Comparison of ENCODE assay signal across 10 cellular contexts in the genomic region with DNA sequence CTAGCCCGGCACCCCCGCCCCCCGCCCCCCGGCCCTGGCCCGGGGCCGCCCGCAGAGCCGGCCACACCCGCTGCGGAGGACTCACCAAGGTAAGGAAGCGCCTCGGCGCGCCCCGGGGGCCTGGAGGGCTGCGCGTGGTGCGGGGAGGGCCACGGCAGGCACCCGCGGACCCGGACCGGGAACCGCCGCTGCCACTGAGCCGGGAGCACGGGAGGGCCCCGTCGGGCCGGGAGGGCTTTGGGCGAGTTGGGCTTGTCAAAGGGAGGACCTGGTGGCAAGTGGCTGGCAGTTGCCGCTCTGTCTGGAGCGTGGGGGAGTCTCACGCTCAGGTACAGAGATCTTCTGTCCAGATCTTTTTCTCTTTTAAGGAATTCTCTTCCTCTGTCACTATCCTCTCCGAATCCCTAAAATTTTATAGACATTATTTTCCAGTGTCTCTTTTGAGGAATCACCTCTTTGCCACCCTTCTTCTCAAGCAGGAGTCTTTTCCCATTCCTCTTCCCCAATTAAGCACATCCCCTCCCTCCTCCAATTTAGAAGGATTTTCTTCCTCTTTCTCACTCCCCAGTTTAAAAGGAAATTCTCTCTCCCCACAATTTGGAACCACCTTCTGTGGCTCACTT. TPM values are rescaled to one million over a fixed set of nuclear protein-coding genes. Genes with fewer than 3 reads are reported as not detected.
DNase-seq lines count a peak whose midpoint lies in the region; ATAC-seq, FAIRE-seq and TF ChIP-seq lines count a peak whose summit lies in the region.
"Had no signal": no experiment of that assay in that cellular context is flagged by ENCODE, and none has a peak within 500 bp of the region (broad histone marks: within the 10 kb centered on the region; RNA-seq: fewer than 3 reads in every experiment).

No MANE protein-coding gene starts in this region.

- peaks cover 10% of the 10 kb centered on the region for H3K4me1 Mint-ChIP-seq in astrocyte (ENCODE audit: low read depth, unreplicated experiment)
- peaks cover 31 to 35% of the 10 kb centered on the region in 2 donors for H3K4me1 Mint-ChIP-seq in natural killer cell treated with Interleukin-12 subunit alpha and Interleukin-12 subunit beta and Interleukin-15 and Interleukin-18, amount 100 ng/mL, for 72 hours (ENCODE audit: low read depth in 2 of 2)

- H3K4me1 ChIP-seq in HCT116 (ENCODE audit: control insufficient read depth in 1 of 2, insufficient read depth in 2 of 2, low read length in 2 of 2) (peaks cover 0 to 3% of the 10 kb centered on the region in 2 experiments; a peak in 1 of 4 replicates), astrocyte (ENCODE audit: insufficient read depth, low read length) (peaks cover 2% of the 10 kb centered on the region)

- peaks cover 9% of the 10 kb centered on the region for H3K9me3 Mint-ChIP-seq in astrocyte (ENCODE audit: unreplicated experiment)
- no peaks in the 10 kb centered on the region for H3K9me3 Mint-ChIP-seq in natural killer cell treated with Interleukin-12 subunit alpha and Interleukin-12 subunit beta and Interleukin-15 and Interleukin-18, amount 100 ng/mL, for 72 hours

- CTCF ChIA-PET in HCT116 (lab: Charles Lee), result no interaction called here

- H3K27ac Mint-ChIP-seq in astrocyte (ENCODE audit: unreplicated experiment), result peak overlapping the region; percentile 18
- H3K27ac Mint-ChIP-seq in natural killer cell treated with Interleukin-12 subunit alpha and Interleukin-12 subunit beta and Interleukin-15 and Interleukin-18, amount 100 ng/mL, for 72 hours, result no peak overlapping the region

- H3K9ac ChIP-seq in HCT116 (ENCODE audit: low read length) (no peak overlapping the region), astrocyte (ENCODE audit: low read length) (no peak overlapping the region)

- H3K36me3 ChIP-seq in HCT116 (ENCODE audit: control insufficient read depth in 1 of 2, insufficient read depth in 2 of 2, low read length in 2 of 2), result no peaks in the 10 kb centered on the region
- no peaks in the 10 kb centered on the region for H3K36me3 ChIP-seq in astrocyte (ENCODE audit: insufficient read depth, low read length)

- H3K9me2 ChIP-seq in HCT116 (ENCODE audit: insufficient read depth), result no peaks in the 10 kb centered on the region

- no TSS peak for BruUV-seq in HCT116 (replicated peaks; lab: Mats Ljungman, UMichigan)

- ATAC-seq in HCT116, result peak; percentile 58
- no peak for ATAC-seq in natural killer cell treated with Interleukin-12 subunit alpha and Interleukin-12 subunit beta and Interleukin-15 and Interleukin-18, amount 100 ng/mL, for 72 hours
- no peak for ATAC-seq in HG03196 (IDR thresholded peaks at IDR 0.05; ENCODE audit: unreplicated experiment)
- no peak for ATAC-seq in HG03135 (IDR thresholded peaks at IDR 0.05; ENCODE audit: unreplicated experiment)
- ATAC-seq in GM21447 (IDR thresholded peaks at IDR 0.05; ENCODE audit: unreplicated experiment), result no peak

- no peak for TF ChIP-seq CTCF in HCT116 (IDR thresholded peaks at IDR 0.05 in 2 of 3, conservative IDR thresholded peaks at IDR 0.05 in 1 of 3; ENCODE audit: borderline replicate concordance in 1 of 3, insufficient read depth in 1 of 3, low read depth in 2 of 3, low read length in 2 of 3)
- no peak for TF ChIP-seq CTCF in astrocyte (IDR thresholded peaks at IDR 0.05; ENCODE audit: insufficient read depth, low read depth, low read length)

- peak overlapping the region; percentile 79 for H3K4me3 Mint-ChIP-seq in astrocyte (ENCODE audit: unreplicated experiment)
- H3K4me3 Mint-ChIP-seq in natural killer cell treated with Interleukin-12 subunit alpha and Interleukin-12 subunit beta and Interleukin-15 and Interleukin-18, amount 100 ng/mL, for 72 hours, result peak overlapping the region; percentile 75

- no peak for FAIRE-seq in astrocyte (lab: Jason Lieb, UNC)

- no peak for TF ChIP-seq POLR2A in HCT116 (IDR thresholded peaks at IDR 0.05; ENCODE audit: borderline replicate concordance, extremely low read depth, insufficient read depth, insufficient read length)

- H3K27me3 ChIP-seq in HCT116 (ENCODE audit: insufficient read depth, low read length) (peaks cover 63% of the 10 kb centered on the region), astrocyte (ENCODE audit: insufficient read depth, low read length) (peaks cover 90% of the 10 kb centered on the region)

- H3K27ac ChIP-seq in HCT116 (ENCODE audit: low read depth, low read length), result no peak overlapping the region
- H3K27ac ChIP-seq in astrocyte (ENCODE audit: low read depth, low read length), result no peak overlapping the region

- POLR2A ChIA-PET in HCT116 (lab: Charles Lee), result no interaction called here

- H2AFZ ChIP-seq in HCT116 (ENCODE audit: low read depth, low read length, poor library complexity, severe bottlenecking) (no peak overlapping the region), astrocyte (ENCODE audit: low read depth, low read length) (no peak overlapping the region)

- H3K36me3 Mint-ChIP-seq in astrocyte (ENCODE audit: low read depth, unreplicated experiment), result peaks cover 6% of the 10 kb centered on the region
- H3K36me3 Mint-ChIP-seq in natural killer cell treated with Interleukin-12 subunit alpha and Interleukin-12 subunit beta and Interleukin-15 and Interleukin-18, amount 100 ng/mL, for 72 hours, result peaks cover 12% of the 10 kb centered on the region

- H3K79me2 ChIP-seq in HCT116 (ENCODE audit: insufficient read depth, low read length) (no peaks in the 10 kb centered on the region), astrocyte (ENCODE audit: insufficient read depth, low read length) (no peaks in the 10 kb centered on the region)

- H3K4me3 ChIP-seq in HCT116 (replicated peaks in 1 of 2; ENCODE audit: low read depth in 1 of 2, low read length in 2 of 2) (peak overlapping the region in 1 of 2 experiments; percentile 24; a peak in 1 of 4 replicates), astrocyte (ENCODE audit: insufficient read depth, low read depth, low read length) (no peak overlapping the region)

- H4K20me1 ChIP-seq in HCT116 (ENCODE audit: insufficient read depth) (no peaks in the 10 kb centered on the region), astrocyte (ENCODE audit: insufficient read depth, low read length) (peaks cover 25% of the 10 kb centered on the region)

- DNase-seq in NCI-H1092 treated with DMSO at 0.1 percent for 48 hours (lab: John Stamatoyannopoulos, UW), result peak; percentile 55
- no peak for DNase-seq in NCI-H1092 (lab: John Stamatoyannopoulos, UW)
- DNase-seq in HCT116 (ENCODE audit: low read depth, low spot score), result no peak
- no peak for DNase-seq in astrocyte (ENCODE audit: low read depth)
- DNase-seq in natural killer cell treated with Interleukin-12 subunit alpha and Interleukin-12 subunit beta and Interleukin-15 and Interleukin-18, amount 100 ng/mL, for 72 hours (ENCODE audit: low spot score), result no peak
- DNase-seq: NCI-H1105 treated with DMSO at 0.1 percent for 48 hours had no signal

- H3K4me2 ChIP-seq in HCT116 (ENCODE audit: low read length) (peak overlapping the region; percentile 58), astrocyte (ENCODE audit: low read length) (no peak overlapping the region)

- intact Hi-C loops in HCT116 (cut with micrococcal nuclease), result no loop called here

- H3K9me3 ChIP-seq in HCT116 (ENCODE audit: control insufficient read depth in 1 of 2, insufficient read depth in 1 of 2, low read depth in 1 of 2, low read length in 2 of 2) (no peaks in the 10 kb centered on the region), astrocyte (ENCODE audit: insufficient read depth, low read depth, low read length) (no peaks in the 10 kb centered on the region)

- no peak for TF ChIP-seq RAD21 in HCT116 (IDR thresholded peaks at IDR 0.05; ENCODE audit: low read depth)

- peaks cover 91% of the 10 kb centered on the region for H3K27me3 Mint-ChIP-seq in astrocyte (ENCODE audit: low read depth, unreplicated experiment)
- peaks cover 66 to 90% of the 10 kb centered on the region in 2 donors for H3K27me3 Mint-ChIP-seq in natural killer cell treated with Interleukin-12 subunit alpha and Interleukin-12 subunit beta and Interleukin-15 and Interleukin-18, amount 100 ng/mL, for 72 hours

- RAD21 ChIA-PET in HCT116 (lab: Charles Lee; ENCODE audit: low non-redundant PET in 1 of 2, low total read pairs in 2 of 2, uncharacterized antibody in 2 of 2, unreplicated experiment in 2 of 2), result no interaction called here

TF ChIP-seq in HCT116, 20 proteins besides CTCF, POLR2A, EP300 and RAD21 (continues in another document):
- TF ChIP-seq, protein P1, sequence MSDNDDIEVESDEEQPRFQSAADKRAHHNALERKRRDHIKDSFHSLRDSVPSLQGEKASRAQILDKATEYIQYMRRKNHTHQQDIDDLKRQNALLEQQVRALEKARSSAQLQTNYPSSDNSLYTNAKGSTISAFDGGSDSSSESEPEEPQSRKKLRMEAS (IDR thresholded peaks at IDR 0.05), result no peak
- no peak for TF ChIP-seq ATF3 (IDR thresholded peaks at IDR 0.05)
- no peak for TF ChIP-seq REST (IDR thresholded peaks at IDR 0.05; ENCODE audit: low read depth)

RNA-seq across cellular contexts. Expression of gene LHX2, which starts 11.3 kb away (rescaled TPM):
- 10.2 TPM for total RNA-seq in HCT116 (2021; ENCODE audit: unreplicated experiment)
- polyA plus RNA-seq in HCT116 (2012), result 7.7 and 9.7 TPM in 2 replicates
- 0.14 TPM in 1 of 2 replicates, not detected in the other for total RNA-seq in astrocyte
- not detected for total RNA-seq in natural killer cell treated with Interleukin-12 subunit alpha and Interleukin-12 subunit beta and Interleukin-15 and Interleukin-18, amount 100 ng/mL, for 72 hours
- total RNA-seq: SK-MEL-5 had no signal
